ENCODE assay signal across 8 cellular contexts in genomic region chr5:179908528-179908927, GRCh38. TPM values are rescaled to one million over a fixed set of nuclear protein-coding genes. Genes with fewer than 3 reads are reported as not detected.
A peak's percentile ranks its signal among the peaks of the same experiment; 100 is the strongest.
DNase-seq lines count a peak whose midpoint lies in the region; ATAC-seq lines count a peak whose summit lies in the region.

No MANE protein-coding gene starts in this region.

- H3K36me3 ChIP-seq in subcutaneous abdominal adipose tissue (ENCODE audit: control insufficient read depth in 5 of 5, insufficient read depth in 5 of 5, low read length in 5 of 5) = peaks cover 0 to 14% (median 9%) of the 10 kb centered on the region in 5 donors

- DNase-seq in activated CD4-positive, alpha-beta T cell treated with anti-CD3 and anti-CD28 coated beads for 36 hours = peak; percentile 24
- no peak for DNase-seq in activated CD4-positive, alpha-beta T cell treated with anti-CD3 and anti-CD28 coated beads, Interleukin-2, amount 50 U/mL, for 1 hour
- DNase-seq in activated T-helper 1 cell treated with anti-CD3 and anti-CD28 coated beads, Interleukin-12 subunit alpha, Interleukin-12 subunit beta, Interleukin-2, Interleukin-4 antibody, amounts not matched to agents 30 ng/mL and 10 ng/mL and 1 ng/mL, durations not matched to agents 14 hours and 24 hours and 36 hours (ENCODE audit: low spot score) = no peak
- DNase-seq in immature natural killer cell = no peak
- no peak for DNase-seq in NCI-H2171 (lab: John Stamatoyannopoulos, UW)
- DNase-seq in NCI-H187 (lab: John Stamatoyannopoulos, UW) = no peak

- intact Hi-C loops in activated CD4-positive, alpha-beta T cell treated with anti-CD3 and anti-CD28 coated beads for 36 hours (cut with DNase I, micrococcal nuclease) = loop anchor here in 1 of 2 experiments (1.0 to 5.0 kb wide), 4 partner anchors 145 to 384 kb away; partner anchors contain the start of genes MAPK9 and RUFY1
- intact Hi-C loops in activated T-helper 1 cell treated with anti-CD3 and anti-CD28 coated beads, Interleukin-12 subunit alpha, Interleukin-12 subunit beta, Interleukin-2, Interleukin-4 antibody, amounts not matched to agents 30 ng/mL and 10 ng/mL and 1 ng/mL, durations not matched to agents 14 hours and 24 hours and 36 hours (cut with micrococcal nuclease) = loop anchor here (2.0 to 5.0 kb wide), 4 partner anchors 106 to 211 kb away; partner anchors contain the start of genes CANX and RNF130

- no peak overlapping the region for H3K27ac Mint-ChIP-seq in activated CD4-positive, alpha-beta T cell treated with anti-CD3 and anti-CD28 coated beads for 36 hours
- H3K27ac Mint-ChIP-seq in activated T-helper 1 cell treated with anti-CD3 and anti-CD28 coated beads, Interleukin-12 subunit alpha, Interleukin-12 subunit beta, Interleukin-2, Interleukin-4 antibody, amounts not matched to agents 30 ng/mL and 10 ng/mL and 1 ng/mL, durations not matched to agents 14 hours and 24 hours and 36 hours = no peak overlapping the region
- peak overlapping the region in 2 of 6 donors; percentile 48 to 85 for H3K27ac Mint-ChIP-seq in immature natural killer cell

- no peaks in the 10 kb centered on the region for H3K9me3 ChIP-seq in subcutaneous abdominal adipose tissue (ENCODE audit: control insufficient read depth in 5 of 5, low read length in 5 of 5)

- no peaks in the 10 kb centered on the region for H3K9me3 Mint-ChIP-seq in activated CD4-positive, alpha-beta T cell treated with anti-CD3 and anti-CD28 coated beads for 36 hours (ENCODE audit: low read depth)
- no peaks in the 10 kb centered on the region for H3K9me3 Mint-ChIP-seq in activated T-helper 1 cell treated with anti-CD3 and anti-CD28 coated beads, Interleukin-12 subunit alpha, Interleukin-12 subunit beta, Interleukin-2, Interleukin-4 antibody, amounts not matched to agents 30 ng/mL and 10 ng/mL and 1 ng/mL, durations not matched to agents 14 hours and 24 hours and 36 hours
- no peaks in the 10 kb centered on the region for H3K9me3 Mint-ChIP-seq in immature natural killer cell

- H3K4me3 Mint-ChIP-seq in activated CD4-positive, alpha-beta T cell treated with anti-CD3 and anti-CD28 coated beads for 36 hours = peak overlapping the region; percentile 92
- peak overlapping the region; percentile 81 for H3K4me3 Mint-ChIP-seq in activated T-helper 1 cell treated with anti-CD3 and anti-CD28 coated beads, Interleukin-12 subunit alpha, Interleukin-12 subunit beta, Interleukin-2, Interleukin-4 antibody, amounts not matched to agents 30 ng/mL and 10 ng/mL and 1 ng/mL, durations not matched to agents 14 hours and 24 hours and 36 hours
- peak overlapping the region; percentile 83 to 88 (median 86) for H3K4me3 Mint-ChIP-seq in immature natural killer cell

- peaks cover 0 to 26% (median 21%) of the 10 kb centered on the region in 5 donors for H3K4me1 ChIP-seq in subcutaneous abdominal adipose tissue (ENCODE audit: control insufficient read depth in 5 of 5, insufficient read depth in 5 of 5, low read length in 5 of 5)

- H3K4me1 Mint-ChIP-seq in activated CD4-positive, alpha-beta T cell treated with anti-CD3 and anti-CD28 coated beads for 36 hours = peaks cover 13% of the 10 kb centered on the region
- H3K4me1 Mint-ChIP-seq in activated T-helper 1 cell treated with anti-CD3 and anti-CD28 coated beads, Interleukin-12 subunit alpha, Interleukin-12 subunit beta, Interleukin-2, Interleukin-4 antibody, amounts not matched to agents 30 ng/mL and 10 ng/mL and 1 ng/mL, durations not matched to agents 14 hours and 24 hours and 36 hours (ENCODE audit: low read depth) = peaks cover 15% of the 10 kb centered on the region
- H3K4me1 Mint-ChIP-seq in immature natural killer cell = peaks cover 22 to 23% of the 10 kb centered on the region in 2 donors

- H3K27me3 Mint-ChIP-seq in activated CD4-positive, alpha-beta T cell treated with anti-CD3 and anti-CD28 coated beads for 36 hours = no peaks in the 10 kb centered on the region
- peaks cover 2% of the 10 kb centered on the region for H3K27me3 Mint-ChIP-seq in activated T-helper 1 cell treated with anti-CD3 and anti-CD28 coated beads, Interleukin-12 subunit alpha, Interleukin-12 subunit beta, Interleukin-2, Interleukin-4 antibody, amounts not matched to agents 30 ng/mL and 10 ng/mL and 1 ng/mL, durations not matched to agents 14 hours and 24 hours and 36 hours (ENCODE audit: insufficient read depth)
- H3K27me3 Mint-ChIP-seq in immature natural killer cell (ENCODE audit: low read depth in 3 of 3) = peaks cover 1 to 5% (median 3%) of the 10 kb centered on the region in 3 donors

- peak overlapping the region in 2 of 5 donors; percentile 62 to 69 for H3K9ac ChIP-seq in subcutaneous abdominal adipose tissue (ENCODE audit: low read length in 5 of 5)

- H3K36me3 Mint-ChIP-seq in activated CD4-positive, alpha-beta T cell treated with anti-CD3 and anti-CD28 coated beads for 36 hours (ENCODE audit: low read depth) = peaks cover 16% of the 10 kb centered on the region
- H3K36me3 Mint-ChIP-seq in activated T-helper 1 cell treated with anti-CD3 and anti-CD28 coated beads, Interleukin-12 subunit alpha, Interleukin-12 subunit beta, Interleukin-2, Interleukin-4 antibody, amounts not matched to agents 30 ng/mL and 10 ng/mL and 1 ng/mL, durations not matched to agents 14 hours and 24 hours and 36 hours (ENCODE audit: low read depth) = peaks cover 13% of the 10 kb centered on the region
- H3K36me3 Mint-ChIP-seq in immature natural killer cell = peaks cover 2 to 3% (median 3%) of the 10 kb centered on the region in 3 donors

- H3K4me3 ChIP-seq in subcutaneous abdominal adipose tissue (ENCODE audit: low read depth in 1 of 5, low read length in 5 of 5) = peak overlapping the region in 3 of 5 donors; percentile 67 to 74 (median 73)

- POLR2A ChIA-PET in activated CD4-positive, alpha-beta T cell treated with anti-CD3 and anti-CD28 coated beads for 36 hours (lab: Charles Lee) = interaction anchor here (1.0 kb wide), 1 partner anchor 8 kb away, joined by 3 read pairs; no protein-coding TSS in a partner anchor

- CTCF ChIA-PET in activated CD4-positive, alpha-beta T cell treated with anti-CD3 and anti-CD28 coated beads for 36 hours (lab: Charles Lee) = interaction anchor here (0.7 to 0.9 kb wide), 3 partner anchors 28 to 184 kb away, joined by 3 to 8 read pairs (median 3); no protein-coding TSS in a partner anchor

- peak overlapping the region; percentile 16 for H3K27ac ChIP-seq in subcutaneous abdominal adipose tissue (ENCODE audit: low read depth, low read length)

- ATAC-seq in activated CD4-positive, alpha-beta T cell treated with anti-CD3 and anti-CD28 coated beads for 36 hours = no peak
- ATAC-seq in GM18870 (IDR thresholded peaks at IDR 0.05; ENCODE audit: unreplicated experiment) = no peak

- no peaks in the 10 kb centered on the region for H3K27me3 ChIP-seq in subcutaneous abdominal adipose tissue (ENCODE audit: control insufficient read depth in 5 of 5, insufficient read depth in 4 of 5, low read length in 5 of 5)

RNA-seq across cellular contexts. Expression of gene TBC1D9B, which starts 0.8 kb away (rescaled TPM):
- total RNA-seq in activated CD4-positive, alpha-beta T cell treated with anti-CD3 and anti-CD28 coated beads for 36 hours = 100 to 1,000 TPM; 103 to 121 TPM
- 123 and 127 TPM in 2 replicates for total RNA-seq in activated T-helper 1 cell treated with anti-CD3 and anti-CD28 coated beads, Interleukin-12 subunit alpha, Interleukin-12 subunit beta, Interleukin-2, Interleukin-4 antibody, amounts not matched to agents 30 ng/mL and 10 ng/mL and 1 ng/mL, durations not matched to agents 14 hours and 24 hours and 36 hours
- polyA plus RNA-seq in immature natural killer cell = 10 to 100 TPM; 11.7 to 50.8 (median 14.5) TPM

RNA-seq across cellular contexts. Expression of gene MRNIP, which starts 49.9 kb away (rescaled TPM):
- 10 to 100 TPM; 19.4 to 19.7 TPM for total RNA-seq in activated CD4-positive, alpha-beta T cell treated with anti-CD3 and anti-CD28 coated beads for 36 hours
- total RNA-seq in activated T-helper 1 cell treated with anti-CD3 and anti-CD28 coated beads, Interleukin-12 subunit alpha, Interleukin-12 subunit beta, Interleukin-2, Interleukin-4 antibody, amounts not matched to agents 30 ng/mL and 10 ng/mL and 1 ng/mL, durations not matched to agents 14 hours and 24 hours and 36 hours = 24.6 and 26.3 TPM in 2 replicates
- 1 to 10 TPM; 3.4 to 6.2 (median 4.2) TPM for polyA plus RNA-seq in immature natural killer cell
